8 cellular contexts compared by ENCODE assay signal in genomic region chr19:32224371-32225244, GRCh38.
DNase-seq lines count a peak whose midpoint lies in the region; ATAC-seq, FAIRE-seq and TF ChIP-seq lines count a peak whose summit lies in the region.

No MANE protein-coding gene starts in this region.

- no peak overlapping the region for H3K18ac ChIP-seq in H1 (ENCODE audit: extremely low read depth, low read length)

- H4K91ac ChIP-seq in H1 (replicated peaks; ENCODE audit: insufficient read length, low read length) = no peak overlapping the region

- H3K79me2 ChIP-seq in H1 (ENCODE audit: control insufficient read depth in 1 of 2, insufficient read depth in 2 of 2, low read length in 2 of 2) = no peaks in the 10 kb centered on the region

- no peak overlapping the region for H3K23ac ChIP-seq in H1 (ENCODE audit: insufficient read length)

- H3K27me3 Mint-ChIP-seq in CD8-positive, alpha-beta T cell (ENCODE audit: low read depth) = peaks cover 41% of the 10 kb centered on the region
- peaks cover 32% of the 10 kb centered on the region for H3K27me3 Mint-ChIP-seq in activated CD4-positive, alpha-beta memory T cell treated with anti-CD3 and anti-CD28 coated beads, Interleukin-2, amount 10 ng/mL, durations not matched to agents 7 days and 5 days
- H3K27me3 Mint-ChIP-seq in mesothelial cell of epicardium (ENCODE audit: low read depth) = peaks cover 51% of the 10 kb centered on the region

- no peak overlapping the region for H4K8ac ChIP-seq in H1 (ENCODE audit: extremely low read depth, insufficient read depth, low read length)

- POLR2A ChIA-PET in CD8-positive, alpha-beta T cell (lab: Charles Lee) = no interaction called here
- POLR2A ChIA-PET in activated CD4-positive, alpha-beta memory T cell treated with anti-CD3 and anti-CD28 coated beads, Interleukin-2, amount 10 ng/mL, durations not matched to agents 7 days and 5 days (lab: Charles Lee) = interaction anchor here (1.0 kb wide), 1 partner anchor 23 kb away, joined by 3 read pairs; no protein-coding TSS in a partner anchor
- POLR2A ChIA-PET in H1 (lab: Charles Lee; ENCODE audit: partially characterized antibody) = no interaction called here

- H3K56ac ChIP-seq in H1 (replicated peaks; ENCODE audit: insufficient read length, low read depth, low read length) = no peak overlapping the region

- no peak overlapping the region for H3K9ac ChIP-seq in H1 (replicated peaks in 1 of 4; ENCODE audit: extremely low read depth in 1 of 4, low read depth in 3 of 4, low read length in 3 of 4)

- peaks cover 14% of the 10 kb centered on the region for H3K4me1 Mint-ChIP-seq in CD8-positive, alpha-beta T cell (ENCODE audit: low read depth)
- peaks cover 10% of the 10 kb centered on the region for H3K4me1 Mint-ChIP-seq in activated CD4-positive, alpha-beta memory T cell treated with anti-CD3 and anti-CD28 coated beads, Interleukin-2, amount 10 ng/mL, durations not matched to agents 7 days and 5 days
- peaks cover 27% of the 10 kb centered on the region for H3K4me1 Mint-ChIP-seq in mesothelial cell of epicardium

- no peaks in the 10 kb centered on the region for H3K79me1 ChIP-seq in H1 (ENCODE audit: low read depth, low read length)

- H3K23me2 ChIP-seq in H1 (ENCODE audit: low read depth, low read length) = peaks cover 9% of the 10 kb centered on the region; the same call in 1 of the 2 replicates

- no peak overlapping the region for H2BK5ac ChIP-seq in H1 (ENCODE audit: low read depth, low read length)

- FAIRE-seq in H1 (lab: Jason Lieb, UNC) = no peak

- no peak overlapping the region for H2AK5ac ChIP-seq in H1 (ENCODE audit: low read depth, low read length)

- 0 out of 2 replicates have a peak overlapping the region, but pooled peaks have one; percentile 38 for H2AFZ ChIP-seq in H1 (ENCODE audit: low read length)

- no peak overlapping the region for H2BK20ac ChIP-seq in H1 (ENCODE audit: low read length)

- peak overlapping the region; percentile 77 for H3K4me3 Mint-ChIP-seq in CD8-positive, alpha-beta T cell
- H3K4me3 Mint-ChIP-seq in activated CD4-positive, alpha-beta memory T cell treated with anti-CD3 and anti-CD28 coated beads, Interleukin-2, amount 10 ng/mL, durations not matched to agents 7 days and 5 days = no peak overlapping the region
- peak overlapping the region; percentile 70 for H3K4me3 Mint-ChIP-seq in mesothelial cell of epicardium

- H3K14ac ChIP-seq in H1 (ENCODE audit: insufficient read length) = no peak overlapping the region

- no peaks in the 10 kb centered on the region for H3K9me3 Mint-ChIP-seq in CD8-positive, alpha-beta T cell
- no peaks in the 10 kb centered on the region for H3K9me3 Mint-ChIP-seq in activated CD4-positive, alpha-beta memory T cell treated with anti-CD3 and anti-CD28 coated beads, Interleukin-2, amount 10 ng/mL, durations not matched to agents 7 days and 5 days
- no peaks in the 10 kb centered on the region for H3K9me3 Mint-ChIP-seq in mesothelial cell of epicardium

- no peak overlapping the region for H2BK120ac ChIP-seq in H1 (replicated peaks; ENCODE audit: low read depth, low read length)

- peaks cover 12% of the 10 kb centered on the region for H3K4me1 ChIP-seq in CD8-positive, alpha-beta T cell (ENCODE audit: insufficient read depth, low read length)
- H3K4me1 ChIP-seq in H1 (replicated peaks in 1 of 4; ENCODE audit: control insufficient read depth in 3 of 4, insufficient read depth in 4 of 4, low read length in 3 of 4) = peaks cover 0 to 5% (median 3%) of the 10 kb centered on the region in 4 experiments; a peak in 4 of 7 replicates

- CTCF ChIA-PET in CD8-positive, alpha-beta T cell (lab: Charles Lee) = interaction anchor here (0.5 to 6.2 kb wide), 34 partner anchors 8 to 1576 kb away, joined by 3 to 72 read pairs (median 4); no protein-coding TSS in a partner anchor
- CTCF ChIA-PET in activated CD4-positive, alpha-beta memory T cell treated with anti-CD3 and anti-CD28 coated beads, Interleukin-2, amount 10 ng/mL, durations not matched to agents 7 days and 5 days (lab: Charles Lee) = interaction anchor here (0.6 to 2.2 kb wide), 19 partner anchors 8 to 1555 kb away, joined by 3 to 15 read pairs (median 4); no protein-coding TSS in a partner anchor
- CTCF ChIA-PET in H1 (lab: Charles Lee; ENCODE audit: partially characterized antibody) = interaction anchor here (0.6 to 3.2 kb wide), 60 partner anchors 8 to 1541 kb away, joined by 3 to 22 read pairs (median 4); no protein-coding TSS in a partner anchor

- H2BK12ac ChIP-seq in H1 (ENCODE audit: low read depth, low read length) = no peak overlapping the region

- TF ChIP-seq POLR2A in H1 (IDR thresholded peaks at IDR 0.05; ENCODE audit: control extremely low read depth in 1 of 2, low read depth in 2 of 2, low read length in 2 of 2) = no peak

- 10% methylated on average over 46 of the region's 51 CpGs; no CpG with 5 or more reads in 1 of the 2 experiments for WGBS in H1 (ENCODE audit: extremely low coverage in 1 of 2, insufficient coverage in 1 of 2, insufficient read length in 1 of 2, insufficient replicate concordance in 2 of 2, low coverage in 1 of 2, low lambda C conversion rate in 2 of 2, missing lambda C conversion rate in 1 of 2), 2 experiments

- peak overlapping the region; percentile 24 for H3K4me3 ChIP-seq in CD8-positive, alpha-beta T cell (ENCODE audit: low read depth, low read length)
- H3K4me3 ChIP-seq in H1 (ENCODE audit: extremely low read depth in 1 of 4, insufficient read depth in 2 of 4, low read depth in 3 of 4, low read length in 4 of 4) = peak overlapping the region; percentile 16 to 59 (median 36); a peak in 6 of 8 replicates

- H3K4me2 ChIP-seq in H1 (ENCODE audit: insufficient read depth in 1 of 2, low read depth in 2 of 2, low read length in 2 of 2) = peak overlapping the region; percentile 41 to 82

- peaks cover 12% of the 10 kb centered on the region for H3K27me3 ChIP-seq in CD8-positive, alpha-beta T cell (ENCODE audit: insufficient read depth, low read length)
- H3K27me3 ChIP-seq in H1 (replicated peaks in 1 of 4; ENCODE audit: control insufficient read depth in 3 of 4, extremely low read depth in 1 of 4, insufficient read depth in 3 of 4, low read length in 3 of 4) = peaks cover 1 to 17% (median 13%) of the 10 kb centered on the region in 4 experiments

- intact Hi-C loops in CD8-positive, alpha-beta T cell (cut with DNase I, micrococcal nuclease) = loop anchor here (1.0 to 10.0 kb wide), 4 partner anchors 880 to 1555 kb away; partner anchors contain the start of gene TSHZ3 (in 1 of the 2)

- no peak overlapping the region for H3K27ac Mint-ChIP-seq in CD8-positive, alpha-beta T cell
- H3K27ac Mint-ChIP-seq in activated CD4-positive, alpha-beta memory T cell treated with anti-CD3 and anti-CD28 coated beads, Interleukin-2, amount 10 ng/mL, durations not matched to agents 7 days and 5 days = no peak overlapping the region
- H3K27ac Mint-ChIP-seq in mesothelial cell of epicardium = no peak overlapping the region

- no peaks in the 10 kb centered on the region for H3K9me3 ChIP-seq in CD8-positive, alpha-beta T cell (ENCODE audit: low read length)
- no peaks in the 10 kb centered on the region for H3K9me3 ChIP-seq in H1 (ENCODE audit: insufficient read depth in 2 of 2, low read depth in 1 of 2, low read length in 1 of 2)

- H2BK15ac ChIP-seq in H1 (ENCODE audit: low read length) = no peak overlapping the region

- TF ChIP-seq EP300 in H1 (IDR thresholded peaks at IDR 0.05; ENCODE audit: borderline replicate concordance in 1 of 2, low read depth in 2 of 2, low read length in 2 of 2) = no peak

- TF ChIP-seq RAD21 in H1 (IDR thresholded peaks at IDR 0.05 in 1 of 2, conservative IDR thresholded peaks at IDR 0.05 in 1 of 2; ENCODE audit: low read depth in 2 of 2, low read length in 2 of 2) = peak; percentile 95

- TF ChIP-seq CTCF in CD8-positive, alpha-beta T cell (IDR thresholded peaks at IDR 0.05) = peak; percentile 100
- TF ChIP-seq CTCF in H1 (IDR thresholded peaks at IDR 0.05; ENCODE audit: control extremely low read depth in 1 of 3, insufficient read depth in 1 of 3, low read depth in 1 of 3, low read length in 3 of 3) (peak; percentile 86 to 98 (median 94)), mesothelial cell of epicardium (IDR thresholded peaks at IDR 0.05; ENCODE audit: unreplicated experiment) (peak; percentile 100)

- no peak overlapping the region for H3K4ac ChIP-seq in H1 (replicated peaks; ENCODE audit: insufficient read length, low read depth, low read length)

- peak; percentile 60 for ATAC-seq in CD8-positive, alpha-beta T cell
- peak; percentile 70 for ATAC-seq in GM19452 (IDR thresholded peaks at IDR 0.05; ENCODE audit: unreplicated experiment)
- ATAC-seq in HG02610 (IDR thresholded peaks at IDR 0.05; ENCODE audit: unreplicated experiment) = no peak

- no peak overlapping the region for H3K27ac ChIP-seq in CD8-positive, alpha-beta T cell (ENCODE audit: low read depth, low read length)
- no peak overlapping the region for H3K27ac ChIP-seq in H1 (ENCODE audit: low read depth, low read length)

- peak; percentile 15 to 74 (median 47) for DNase-seq in CD8-positive, alpha-beta T cell
- peak; percentile 71 for DNase-seq in NCI-H2196 (lab: John Stamatoyannopoulos, UW; ENCODE audit: unreplicated experiment)
- DNase-seq in activated CD4-positive, alpha-beta memory T cell treated with anti-CD3 and anti-CD28 coated beads, Interleukin-2, amount 10 ng/mL, durations not matched to agents 7 days and 5 days = peak; percentile 55
- peak in 1 of 2 experiments; percentile 91 for DNase-seq in H1 (ENCODE audit: low read depth in 1 of 2, low spot score in 2 of 2)
- DNase-seq in mesothelial cell of epicardium (ENCODE audit: low spot score in 2 of 2, unreplicated experiment in 2 of 2) = peak; percentile 63 to 85
- DNase-seq in stimulated activated CD8-positive, alpha-beta memory T cell treated with anti-CD3 and anti-CD28 coated beads, Interleukin-4, amount 100 ng/mL, for 1 hour (ENCODE audit: low read depth in 2 of 2, low spot score in 1 of 2) = peak; percentile 13 to 22

- H3K36me3 ChIP-seq in CD8-positive, alpha-beta T cell (ENCODE audit: insufficient read depth, low read length) = no peaks in the 10 kb centered on the region
- H3K36me3 ChIP-seq in H1 (ENCODE audit: control insufficient read depth in 2 of 4, insufficient read depth in 4 of 4, low read length in 3 of 4) = no peaks in the 10 kb centered on the region

- H3K36me3 Mint-ChIP-seq in CD8-positive, alpha-beta T cell = no peaks in the 10 kb centered on the region
- H3K36me3 Mint-ChIP-seq in activated CD4-positive, alpha-beta memory T cell treated with anti-CD3 and anti-CD28 coated beads, Interleukin-2, amount 10 ng/mL, durations not matched to agents 7 days and 5 days (ENCODE audit: low read depth) = no peaks in the 10 kb centered on the region
- no peaks in the 10 kb centered on the region for H3K36me3 Mint-ChIP-seq in mesothelial cell of epicardium

- H4K20me1 ChIP-seq in H1 (replicated peaks in 1 of 2; ENCODE audit: control insufficient read depth in 1 of 2, insufficient read depth in 2 of 2, low read length in 2 of 2) = no peaks in the 10 kb centered on the region

- H4K5ac ChIP-seq in H1 (ENCODE audit: insufficient read length, low read depth, low read length) = no peak overlapping the region

TF ChIP-seq in H1, 55 proteins besides CTCF, POLR2A, EP300 and RAD21 (continues in another document):
- peak; percentile 37 for TF ChIP-seq EZH2 (IDR thresholded peaks at IDR 0.05; ENCODE audit: low read depth, low read length, severe bottlenecking)
- no peak for TF ChIP-seq CHD2 (IDR thresholded peaks at IDR 0.05; ENCODE audit: low read length)
